In the genomic region with DNA sequence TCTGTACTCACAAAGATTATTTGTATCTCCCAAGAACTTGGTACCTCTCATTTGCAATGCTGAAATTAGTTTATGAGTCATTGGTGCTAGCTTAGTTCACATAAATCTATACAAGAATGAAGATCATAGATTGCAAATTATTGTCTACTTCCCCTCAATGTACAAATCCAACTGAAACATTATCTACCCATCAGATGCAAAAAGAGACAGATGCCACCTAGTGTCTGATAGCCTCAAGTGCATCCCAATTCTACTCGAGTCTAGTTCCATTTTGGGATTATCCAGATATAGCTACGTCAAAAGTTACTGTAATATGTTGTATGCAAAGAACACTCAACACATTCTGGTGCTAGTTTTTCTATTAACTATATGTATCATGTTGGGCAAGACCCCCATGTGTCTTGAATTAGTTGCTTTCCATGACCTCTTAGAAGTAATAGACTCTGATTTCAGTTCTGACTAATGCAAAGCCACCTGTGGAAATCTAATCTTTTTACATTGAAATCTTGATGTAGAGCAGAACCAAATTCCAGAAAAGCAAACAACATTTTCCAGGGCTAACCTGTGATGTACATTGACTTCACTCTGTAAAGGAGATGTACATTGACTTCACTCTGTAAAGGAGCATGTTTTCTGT, we compare ENCODE assay signal across 8 cellular contexts.
DNase-seq lines count a peak whose midpoint lies in the region; ATAC-seq and TF ChIP-seq lines count a peak whose summit lies in the region.

No MANE protein-coding gene starts in this region.

- intact Hi-C loops in transverse colon (cut with DNase I; ENCODE audit: low total_unique reads) = loop anchor here (10.0 kb wide), 1 partner anchor 1457 kb away; no protein-coding TSS in a partner anchor

- H3K27ac ChIP-seq in brain microvascular endothelial cell = no peak overlapping the region
- H3K27ac ChIP-seq in transverse colon = no peak overlapping the region

- WGBS in transverse colon (ENCODE audit: low coverage in 1 of 2), 2 donors = 0 to 5% methylated on average over 2 of the region's 2 CpGs

- TF ChIP-seq POLR2A in transverse colon (IDR thresholded peaks at IDR 0.05) = no peak

- peaks cover 0 to 4% (median 0%) of the 10 kb centered on the region in 4 donors for H3K4me1 ChIP-seq in transverse colon

- no peak for TF ChIP-seq EP300 in transverse colon (IDR thresholded peaks at IDR 0.05; ENCODE audit: low read depth)

- peak; percentile 90 for ATAC-seq in GM21360 (IDR thresholded peaks at IDR 0.05; ENCODE audit: unreplicated experiment)
- ATAC-seq in HG03457 (IDR thresholded peaks at IDR 0.05; ENCODE audit: unreplicated experiment) = peak; percentile 82

- no peaks in the 10 kb centered on the region for H3K9me3 ChIP-seq in transverse colon

- H3K27me3 ChIP-seq in brain microvascular endothelial cell (replicated peaks) = no peaks in the 10 kb centered on the region
- H3K27me3 ChIP-seq in transverse colon = no peaks in the 10 kb centered on the region

- H3K4me3 ChIP-seq in brain microvascular endothelial cell (ENCODE audit: low read depth, low read length) (no peak overlapping the region), transverse colon (no peak overlapping the region)

- DNase-seq in activated T-cell treated with anti-CD3 and anti-CD28 coated beads for 24 hours (ENCODE audit: low read depth) (peak; percentile 6), activated T-cell treated with anti-CD3 and anti-CD28 coated beads for 4 hours (no peak), NOMO-1 treated with DMSO at 0.1 percent for 48 hours (lab: John Stamatoyannopoulos, UW; ENCODE audit: unreplicated experiment) (peak; percentile 55), brain microvascular endothelial cell (peak; percentile 77), kidney glomerular epithelial cell (lab: John Stamatoyannopoulos, UW) (peak; percentile 52), transverse colon (peak; percentile 11)

- in situ Hi-C loops in brain microvascular endothelial cell (cut with HindIII; ENCODE audit: low pct_ligation_motif_present, low sequenced_read_pairs) (no loop called here), transverse colon (cut with MboI; ENCODE audit: low pct_ligation_motif_present in 1 of 4, low pct_unique_long_range_greater_than_20kb in 1 of 4, low sequenced_read_pairs in 3 of 4) (loop anchor here (5.0 to 25.0 kb wide), 4 partner anchors 1439 to 1459 kb away; no protein-coding TSS in a partner anchor)

- TF ChIP-seq CTCF in brain microvascular endothelial cell (IDR thresholded peaks at IDR 0.05; ENCODE audit: low read depth, low read length, missing control alignments) (peak; percentile 78), transverse colon (IDR thresholded peaks at IDR 0.05) (peak; percentile 55 to 76 (median 74))

- H3K36me3 ChIP-seq in brain microvascular endothelial cell (replicated peaks) (no peaks in the 10 kb centered on the region), transverse colon (no peaks in the 10 kb centered on the region)
